ENCODE assay signal across 17 cellular contexts in genomic region chr2:209501579-209501978, GRCh38.
"Had no signal": no experiment of that assay in that cellular context is flagged by ENCODE, and none has a peak within 500 bp of the region (broad histone marks: within the 10 kb centered on the region; RNA-seq: fewer than 3 reads in every experiment).

No MANE protein-coding gene starts in this region.

- H3K4me3 ChIP-seq: colonic mucosa, left lung, mucosa of descending colon, thoracic aorta had no signal

- H3K36me3 ChIP-seq: colonic mucosa, left lung, thoracic aorta had no signal

- H3K4me1 ChIP-seq: colonic mucosa, parathyroid adenoma had no signal

- DNase-seq: activated CD4-positive, alpha-beta memory T cell treated with anti-CD3 and anti-CD28 coated beads, Interleukin-2, amount 10 ng/mL, durations not matched to agents 7 days and 5 days; activated CD4-positive, alpha-beta T cell treated with anti-CD3 and anti-CD28 coated beads for 4 hours; activated effector memory CD4-positive, alpha-beta T cell treated with Interleukin-2 at 50 U/mL for 16 hours; activated T-cell treated with anti-CD3 and anti-CD28 coated beads, Interleukin-2, amount 50 U/mL, for 24 hours; caudate nucleus; colonic mucosa; foreskin fibroblast; hippocampal formation; kidney; left lung; mucosa of descending colon; naive thymus-derived CD4-positive, alpha-beta T cell; retina; stimulated activated CD4-positive, alpha-beta T cell treated with anti-CD3 and anti-CD28 coated beads, Interleukin-12 subunit alpha, Interleukin-12 subunit beta, amount 100 ng/mL, for 4 hours; stimulated activated CD4-positive, alpha-beta T cell treated with anti-CD3 and anti-CD28 coated beads, Interleukin-2, amount 100 ng/mL, for 24 hours had no signal

- H3K9ac ChIP-seq: parathyroid adenoma had no signal

- H3K27me3 ChIP-seq: colonic mucosa, left lung had no signal

- H3K9me3 ChIP-seq: colonic mucosa had no signal
